17 cellular contexts compared by ENCODE assay signal in the genomic region with DNA sequence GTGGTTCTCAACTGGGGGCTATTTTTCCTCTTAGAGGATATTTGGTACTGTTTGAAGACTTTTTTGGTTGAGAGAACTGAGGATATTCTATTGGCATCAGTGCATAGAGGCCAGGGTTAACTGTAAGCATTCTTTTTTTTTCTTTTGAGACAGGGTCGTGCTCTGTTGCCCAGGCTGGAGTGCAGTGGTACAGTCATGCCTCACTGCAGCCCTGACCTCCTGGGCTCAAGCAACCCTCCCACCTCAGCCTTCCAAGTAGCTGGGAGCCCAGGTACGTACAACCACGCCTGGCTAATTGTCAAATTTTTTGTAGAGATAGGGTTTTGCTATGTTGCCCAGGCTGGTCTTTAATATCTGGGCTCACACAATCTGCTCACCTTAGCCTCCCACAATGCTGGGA. TPM values are rescaled to one million over a fixed set of nuclear protein-coding genes. Genes with fewer than 3 reads are reported as not detected.
A peak's percentile ranks its signal among the peaks of the same experiment; 100 is the strongest.
DNase-seq lines count a peak whose midpoint lies in the region; TF ChIP-seq lines count a peak whose summit lies in the region.
"Had no signal": no experiment of that assay in that cellular context is flagged by ENCODE, and none has a peak within 500 bp of the region (broad histone marks: within the 10 kb centered on the region; RNA-seq: fewer than 3 reads in every experiment).

No MANE protein-coding gene starts in this region.

- intact Hi-C loops in thyroid gland (cut with DNase I): loop anchor here (10.0 kb wide), 1 partner anchor 97 kb away; no protein-coding TSS in a partner anchor

- TF ChIP-seq CTCF in thyroid gland (IDR thresholded peaks at IDR 0.05): no peak

- peak; percentile 27 for DNase-seq in Caki2 (ENCODE audit: low read depth)
- DNase-seq in left kidney (ENCODE audit: low read depth, low spot score): peak; percentile 31
- peak; percentile 51 to 53 for DNase-seq in thyroid gland
- no peak for DNase-seq in AML-193 (lab: John Stamatoyannopoulos, UW)
- DNase-seq in stimulated activated CD4-positive, alpha-beta T cell treated with anti-CD3 and anti-CD28 coated beads, Interleukin-1b, Interleukin-23, amount 100 ng/mL, for 48 hours: no peak
- no peak for DNase-seq in hippocampal formation (lab: John Stamatoyannopoulos, UW)
- DNase-seq: 8988T; BE2C; C1 segment of cervical spinal cord; Calu3; CD4-positive, alpha-beta memory T cell; CD4-positive, CD25-positive, alpha-beta regulatory T cell; CD8-positive, alpha-beta memory T cell; COR-L47; DMS79 treated with DMSO at 0.1 percent for 48 hours; GF-D8 had no signal

- WGBS in thyroid gland, 2 donors: 36 to 59% methylated on average over 3 of the region's 3 CpGs

- no peak overlapping the region for H3K27ac ChIP-seq in thyroid gland
- H3K27ac ChIP-seq: BLaER1 had no signal

- H3K4me3 ChIP-seq in thyroid gland (replicated peaks in 1 of 3): no peak overlapping the region
- H3K4me3 ChIP-seq: BLaER1 had no signal

- in situ Hi-C loops in Caki2 (cut with HindIII; ENCODE audit: low pct_unique_long_range_greater_than_20kb, low sequenced_read_pairs): no loop called here

- H3K9me3 ChIP-seq in thyroid gland: no peaks in the 10 kb centered on the region
- H3K9me3 ChIP-seq: BE2C, BLaER1 had no signal

- no peaks in the 10 kb centered on the region for H3K36me3 ChIP-seq in thyroid gland
- H3K36me3 ChIP-seq: BE2C, BLaER1 had no signal

- H3K27me3 ChIP-seq in thyroid gland: no peaks in the 10 kb centered on the region
- H3K27me3 ChIP-seq: BLaER1 had no signal

- no peak for TF ChIP-seq POLR2A in thyroid gland (IDR thresholded peaks at IDR 0.05)

- H3K4me1 ChIP-seq in thyroid gland: no peaks in the 10 kb centered on the region
- H3K4me1 ChIP-seq: BE2C had no signal

RNA-seq across cellular contexts. Expression of gene MMP7, which starts 12.9 kb away (rescaled TPM):
- 1,017 and 1,188 TPM in 2 replicates for total RNA-seq in Caki2 (2014; rRNA removed; shearing (Covaris generic); ENCODE audit: low replicate concordance)
- total RNA-seq in thyroid gland: 1 to 10 TPM in 1 of 4 donors, not detected in 3; 1.2 TPM
- total RNA-seq: CD4-positive, alpha-beta memory T cell; CD4-positive, CD25-positive, alpha-beta regulatory T cell; CD8-positive, alpha-beta memory T cell had no signal

Comparison
In these comparisons a context has a peak if more than half of its experiments do, and no peak if none do; other contexts are left out.
1. DNase-seq: peak in Caki2 (single experiment), left kidney (single experiment) and thyroid gland (2 of 2); none in AML-193 (0 of 2), stimulated activated CD4-positive, alpha-beta T cell treated with anti-CD3 and anti-CD28 coated beads, Interleukin-1b, Interleukin-23, amount 100 ng/mL, for 48 hours (single experiment) and hippocampal formation (0 of 2).
2. RNA of gene MMP7, which starts 12.9 kb away (total RNA-seq): 1,017 to 1,188 TPM in Caki2; 1.2 TPM in thyroid gland; every median in the first group is over 100 times any median in the second.